ENCODE assay signal across 1 cellular context in the genomic region with DNA sequence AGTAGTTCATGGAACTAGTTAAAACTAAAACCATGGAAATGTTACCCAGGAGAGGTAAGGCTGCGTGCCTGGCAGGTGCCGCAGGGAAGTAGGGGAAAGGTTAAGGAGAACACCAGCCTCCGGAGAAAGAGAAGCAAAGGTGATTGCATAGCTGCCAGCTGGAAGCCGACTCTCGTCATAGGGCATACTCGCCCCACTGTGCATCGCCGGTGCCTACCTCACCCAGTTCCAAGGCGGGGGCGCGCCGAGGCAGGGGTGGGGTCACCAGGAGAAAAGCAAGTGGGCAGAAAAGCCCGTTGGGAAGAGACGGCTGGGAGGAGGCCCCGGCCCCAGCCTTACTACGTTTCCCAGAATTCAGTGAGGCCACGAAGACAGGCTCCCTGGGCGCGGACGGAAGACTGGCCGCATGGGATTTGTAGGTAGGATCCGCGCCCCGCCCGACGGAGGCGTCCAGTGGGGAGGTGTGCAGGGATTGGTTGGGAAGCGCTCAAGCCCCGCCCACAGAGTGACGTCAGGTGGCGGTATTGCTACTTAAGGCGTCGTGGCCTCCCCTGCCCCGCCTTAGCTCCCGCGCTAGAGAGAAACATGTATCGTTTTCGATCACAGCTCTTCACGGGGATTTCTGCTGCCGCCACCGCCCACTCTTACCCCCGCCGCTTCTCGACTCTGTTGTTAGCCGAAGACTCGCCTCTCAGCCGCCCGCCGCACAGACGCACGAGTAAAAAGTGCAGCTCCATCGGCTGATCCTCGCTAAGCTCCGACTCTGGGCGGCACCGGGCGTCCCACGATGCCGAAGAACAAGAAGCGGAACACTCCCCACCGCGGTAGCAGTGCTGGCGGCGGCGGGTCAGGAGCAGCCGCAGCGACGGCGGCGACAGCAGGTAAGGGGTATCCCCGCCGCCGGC.
TF ChIP-seq lines count a peak whose summit lies in the region.

A gene with protein sequence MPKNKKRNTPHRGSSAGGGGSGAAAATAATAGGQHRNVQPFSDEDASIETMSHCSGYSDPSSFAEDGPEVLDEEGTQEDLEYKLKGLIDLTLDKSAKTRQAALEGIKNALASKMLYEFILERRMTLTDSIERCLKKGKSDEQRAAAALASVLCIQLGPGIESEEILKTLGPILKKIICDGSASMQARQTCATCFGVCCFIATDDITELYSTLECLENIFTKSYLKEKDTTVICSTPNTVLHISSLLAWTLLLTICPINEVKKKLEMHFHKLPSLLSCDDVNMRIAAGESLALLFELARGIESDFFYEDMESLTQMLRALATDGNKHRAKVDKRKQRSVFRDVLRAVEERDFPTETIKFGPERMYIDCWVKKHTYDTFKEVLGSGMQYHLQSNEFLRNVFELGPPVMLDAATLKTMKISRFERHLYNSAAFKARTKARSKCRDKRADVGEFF (plus strand): TSS at position 559 of the 905 bp plus-strand sequence. CDS start 229 bp downstream, at position 788.

TF ChIP-seq in HepG2, 621 proteins besides CTCF, POLR2A, EP300 and RAD21 (continued from another document and continues in another):
- TF ChIP-seq SIN3B (IDR thresholded peaks at IDR 0.05; ENCODE audit: low read length) = no peak
- TF ChIP-seq NFKB2 (CRISPR knock-in tag; IDR thresholded peaks at IDR 0.05; ENCODE audit: borderline replicate concordance) = no peak; the same call in 1 of the 2 replicates
- 0 out of 2 replicates have a peak, but pooled peaks have one; percentile 13 for TF ChIP-seq ZNF746 (CRISPR knock-in tag; IDR thresholded peaks at IDR 0.05)
- 0 out of 2 replicates have a peak, but pooled peaks have one; percentile 25 for TF ChIP-seq ZMYM2 (CRISPR knock-in tag; IDR thresholded peaks at IDR 0.05)
- TF ChIP-seq ZNF816 (CRISPR knock-in tag; IDR thresholded peaks at IDR 0.05; ENCODE audit: borderline replicate concordance) = no peak
- no peak for TF ChIP-seq ZNF550 (CRISPR knock-in tag; IDR thresholded peaks at IDR 0.05; ENCODE audit: borderline replicate concordance)
- TF ChIP-seq NCOA1 (CRISPR knock-in tag; IDR thresholded peaks at IDR 0.05) = no peak
- TF ChIP-seq, protein P1, sequence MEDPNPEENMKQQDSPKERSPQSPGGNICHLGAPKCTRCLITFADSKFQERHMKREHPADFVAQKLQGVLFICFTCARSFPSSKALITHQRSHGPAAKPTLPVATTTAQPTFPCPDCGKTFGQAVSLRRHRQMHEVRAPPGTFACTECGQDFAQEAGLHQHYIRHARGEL (CRISPR knock-in tag; IDR thresholded peaks at IDR 0.05) = no peak
- no peak for TF ChIP-seq NFE2 (CRISPR knock-in tag; IDR thresholded peaks at IDR 0.05)
- no peak for TF ChIP-seq ZNF83 (CRISPR knock-in tag; IDR thresholded peaks at IDR 0.05; ENCODE audit: borderline replicate concordance)
- TF ChIP-seq, protein P2, sequence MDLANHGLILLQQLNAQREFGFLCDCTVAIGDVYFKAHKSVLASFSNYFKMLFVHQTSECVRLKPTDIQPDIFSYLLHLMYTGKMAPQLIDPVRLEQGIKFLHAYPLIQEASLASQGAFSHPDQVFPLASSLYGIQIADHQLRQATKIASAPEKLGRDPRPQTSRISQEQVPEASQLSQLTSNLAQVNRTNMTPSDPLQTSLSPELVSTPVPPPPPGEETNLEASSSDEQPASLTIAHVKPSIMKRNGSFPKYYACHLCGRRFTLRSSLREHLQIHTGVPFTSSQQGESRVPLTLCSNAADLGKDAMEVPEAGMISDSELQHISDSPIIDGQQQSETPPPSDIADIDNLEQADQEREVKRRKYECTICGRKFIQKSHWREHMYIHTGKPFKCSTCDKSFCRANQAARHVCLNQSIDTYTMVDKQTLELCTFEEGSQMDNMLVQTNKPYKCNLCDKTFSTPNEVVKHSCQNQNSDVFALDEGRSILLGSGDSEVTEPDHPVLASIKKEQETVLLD (CRISPR knock-in tag; IDR thresholded peaks at IDR 0.05; ENCODE audit: low read depth) = no peak
- peak; percentile 69 for TF ChIP-seq ZFY (CRISPR knock-in tag; IDR thresholded peaks at IDR 0.05)
- TF ChIP-seq GATAD1 (CRISPR knock-in tag; IDR thresholded peaks at IDR 0.05) = no peak
- TF ChIP-seq ZNF121 (CRISPR knock-in tag; IDR thresholded peaks at IDR 0.05) = peak; percentile 61; the same call in 1 of the 2 replicates
- TF ChIP-seq MIER3 (CRISPR knock-in tag; IDR thresholded peaks at IDR 0.05; ENCODE audit: borderline replicate concordance) = no peak; the same call in none of the 2 replicates
- no peak for TF ChIP-seq NFRKB (IDR thresholded peaks at IDR 0.05)
- 0 out of 2 replicates have a peak, but pooled peaks have one; percentile 52 for TF ChIP-seq TBP (CRISPR knock-in tag; IDR thresholded peaks at IDR 0.05)
- TF ChIP-seq ZNF205 (CRISPR knock-in tag; IDR thresholded peaks at IDR 0.05) = no peak
- TF ChIP-seq SMAD1 (CRISPR knock-in tag; IDR thresholded peaks at IDR 0.05; ENCODE audit: borderline replicate concordance, low read depth) = 0 out of 2 replicates have a peak, but pooled peaks have one; percentile 2
- TF ChIP-seq HOXA5 (CRISPR knock-in tag; IDR thresholded peaks at IDR 0.05) = no peak
- TF ChIP-seq, protein P3, sequence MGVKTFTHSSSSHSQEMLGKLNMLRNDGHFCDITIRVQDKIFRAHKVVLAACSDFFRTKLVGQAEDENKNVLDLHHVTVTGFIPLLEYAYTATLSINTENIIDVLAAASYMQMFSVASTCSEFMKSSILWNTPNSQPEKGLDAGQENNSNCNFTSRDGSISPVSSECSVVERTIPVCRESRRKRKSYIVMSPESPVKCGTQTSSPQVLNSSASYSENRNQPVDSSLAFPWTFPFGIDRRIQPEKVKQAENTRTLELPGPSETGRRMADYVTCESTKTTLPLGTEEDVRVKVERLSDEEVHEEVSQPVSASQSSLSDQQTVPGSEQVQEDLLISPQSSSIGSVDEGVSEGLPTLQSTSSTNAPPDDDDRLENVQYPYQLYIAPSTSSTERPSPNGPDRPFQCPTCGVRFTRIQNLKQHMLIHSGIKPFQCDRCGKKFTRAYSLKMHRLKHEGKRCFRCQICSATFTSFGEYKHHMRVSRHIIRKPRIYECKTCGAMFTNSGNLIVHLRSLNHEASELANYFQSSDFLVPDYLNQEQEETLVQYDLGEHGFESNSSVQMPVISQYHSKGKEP (CRISPR knock-in tag; IDR thresholded peaks at IDR 0.05) = no peak
- TF ChIP-seq, protein P4, sequence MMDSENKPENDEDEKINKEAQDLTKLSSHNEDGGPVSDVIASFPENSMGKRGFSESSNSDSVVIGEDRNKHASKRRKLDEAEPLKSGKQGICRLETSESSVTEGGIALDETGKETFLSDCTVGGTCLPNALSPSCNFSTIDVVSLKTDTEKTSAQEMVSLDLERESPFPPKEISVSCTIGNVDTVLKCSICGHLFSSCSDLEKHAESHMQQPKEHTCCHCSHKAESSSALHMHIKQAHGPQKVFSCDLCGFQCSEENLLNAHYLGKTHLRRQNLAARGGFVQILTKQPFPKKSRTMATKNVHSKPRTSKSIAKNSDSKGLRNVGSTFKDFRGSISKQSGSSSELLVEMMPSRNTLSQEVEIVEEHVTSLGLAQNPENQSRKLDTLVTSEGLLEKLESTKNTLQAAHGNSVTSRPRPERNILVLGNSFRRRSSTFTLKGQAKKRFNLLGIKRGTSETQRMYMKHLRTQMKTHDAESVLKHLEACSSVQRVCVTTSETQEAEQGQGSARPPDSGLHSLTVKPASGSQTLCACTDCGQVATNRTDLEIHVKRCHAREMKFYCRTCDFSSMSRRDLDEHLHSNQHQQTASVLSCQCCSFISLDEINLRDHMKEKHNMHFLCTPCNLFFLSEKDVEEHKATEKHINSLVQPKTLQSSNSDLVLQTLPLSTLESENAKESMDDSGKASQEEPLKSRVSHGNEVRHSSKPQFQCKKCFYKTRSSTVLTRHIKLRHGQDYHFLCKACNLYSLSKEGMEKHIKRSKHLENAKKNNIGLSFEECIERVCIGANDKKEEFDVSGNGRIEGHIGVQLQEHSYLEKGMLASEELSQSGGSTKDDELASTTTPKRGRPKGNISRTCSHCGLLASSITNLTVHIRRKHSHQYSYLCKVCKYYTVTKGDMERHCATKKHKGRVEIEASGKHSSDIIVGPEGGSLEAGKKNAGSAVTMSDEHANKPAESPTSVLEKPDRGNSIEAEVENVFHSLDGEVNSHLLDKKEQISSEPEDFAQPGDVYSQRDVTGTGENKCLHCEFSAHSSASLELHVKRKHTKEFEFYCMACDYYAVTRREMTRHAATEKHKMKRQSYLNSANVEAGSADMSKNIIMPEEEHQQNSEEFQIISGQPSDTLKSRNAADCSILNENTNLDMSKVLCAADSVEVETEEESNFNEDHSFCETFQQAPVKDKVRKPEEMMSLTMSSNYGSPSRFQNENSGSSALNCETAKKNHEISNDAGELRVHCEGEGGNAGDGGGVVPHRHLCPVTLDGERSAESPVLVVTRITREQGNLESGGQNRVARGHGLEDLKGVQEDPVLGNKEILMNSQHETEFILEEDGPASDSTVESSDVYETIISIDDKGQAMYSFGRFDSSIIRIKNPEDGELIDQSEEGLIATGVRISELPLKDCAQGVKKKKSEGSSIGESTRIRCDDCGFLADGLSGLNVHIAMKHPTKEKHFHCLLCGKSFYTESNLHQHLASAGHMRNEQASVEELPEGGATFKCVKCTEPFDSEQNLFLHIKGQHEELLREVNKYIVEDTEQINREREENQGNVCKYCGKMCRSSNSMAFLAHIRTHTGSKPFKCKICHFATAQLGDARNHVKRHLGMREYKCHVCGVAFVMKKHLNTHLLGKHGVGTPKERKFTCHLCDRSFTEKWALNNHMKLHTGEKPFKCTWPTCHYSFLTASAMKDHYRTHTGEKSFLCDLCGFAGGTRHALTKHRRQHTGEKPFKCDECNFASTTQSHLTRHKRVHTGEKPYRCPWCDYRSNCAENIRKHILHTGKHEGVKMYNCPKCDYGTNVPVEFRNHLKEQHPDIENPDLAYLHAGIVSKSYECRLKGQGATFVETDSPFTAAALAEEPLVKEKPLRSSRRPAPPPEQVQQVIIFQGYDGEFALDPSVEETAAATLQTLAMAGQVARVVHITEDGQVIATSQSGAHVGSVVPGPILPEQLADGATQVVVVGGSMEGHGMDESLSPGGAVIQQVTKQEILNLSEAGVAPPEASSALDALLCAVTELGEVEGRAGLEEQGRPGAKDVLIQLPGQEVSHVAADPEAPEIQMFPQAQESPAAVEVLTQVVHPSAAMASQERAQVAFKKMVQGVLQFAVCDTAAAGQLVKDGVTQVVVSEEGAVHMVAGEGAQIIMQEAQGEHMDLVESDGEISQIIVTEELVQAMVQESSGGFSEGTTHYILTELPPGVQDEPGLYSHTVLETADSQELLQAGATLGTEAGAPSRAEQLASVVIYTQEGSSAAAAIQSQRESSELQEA (CRISPR knock-in tag; IDR thresholded peaks at IDR 0.05; ENCODE audit: not compliant biosample characterization) = peak; percentile 69
- TF ChIP-seq ZNF329 (CRISPR knock-in tag; IDR thresholded peaks at IDR 0.05; ENCODE audit: low read depth) = no peak
- TF ChIP-seq HNF4A (CRISPR knock-in tag; IDR thresholded peaks at IDR 0.05) = no peak
- no peak; the same call in 1 of the 2 replicates for TF ChIP-seq HOXA9 (CRISPR knock-in tag; IDR thresholded peaks at IDR 0.05; ENCODE audit: borderline replicate concordance)
- peak; percentile 87 for TF ChIP-seq ATF1 (CRISPR knock-in tag; IDR thresholded peaks at IDR 0.05)
- TF ChIP-seq ZNF383 (CRISPR knock-in tag; IDR thresholded peaks at IDR 0.05; ENCODE audit: borderline replicate concordance) = 0 out of 2 replicates have a peak, but pooled peaks have one; percentile 47
- TF ChIP-seq ZNF432 (CRISPR knock-in tag; IDR thresholded peaks at IDR 0.05; ENCODE audit: borderline replicate concordance) = no peak
- TF ChIP-seq, protein P5, sequence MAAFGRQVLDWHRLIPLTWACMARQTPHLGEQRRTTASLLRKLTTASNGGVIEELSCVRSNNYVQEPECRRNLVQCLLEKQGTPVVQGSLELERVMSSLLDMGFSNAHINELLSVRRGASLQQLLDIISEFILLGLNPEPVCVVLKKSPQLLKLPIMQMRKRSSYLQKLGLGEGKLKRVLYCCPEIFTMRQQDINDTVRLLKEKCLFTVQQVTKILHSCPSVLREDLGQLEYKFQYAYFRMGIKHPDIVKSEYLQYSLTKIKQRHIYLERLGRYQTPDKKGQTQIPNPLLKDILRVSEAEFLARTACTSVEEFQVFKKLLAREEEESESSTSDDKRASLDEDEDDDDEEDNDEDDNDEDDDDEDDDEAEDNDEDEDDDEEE (CRISPR knock-in tag; IDR thresholded peaks at IDR 0.05) = no peak
- TF ChIP-seq FOXA1 (IDR thresholded peaks at IDR 0.05) = no peak
- no peak for TF ChIP-seq FOXA1 (CRISPR knock-in tag; IDR thresholded peaks at IDR 0.05)
- peak; percentile 88 for TF ChIP-seq RBFOX2 (IDR thresholded peaks at IDR 0.05; ENCODE audit: low read depth, low read length)
- peak; percentile 89 for TF ChIP-seq MAZ (IDR thresholded peaks at IDR 0.05; ENCODE audit: borderline replicate concordance, low read depth, low read length)
- TF ChIP-seq MAZ (CRISPR knock-in tag; IDR thresholded peaks at IDR 0.05; ENCODE audit: low read depth) = peak; percentile 53
- TF ChIP-seq, protein P6, sequence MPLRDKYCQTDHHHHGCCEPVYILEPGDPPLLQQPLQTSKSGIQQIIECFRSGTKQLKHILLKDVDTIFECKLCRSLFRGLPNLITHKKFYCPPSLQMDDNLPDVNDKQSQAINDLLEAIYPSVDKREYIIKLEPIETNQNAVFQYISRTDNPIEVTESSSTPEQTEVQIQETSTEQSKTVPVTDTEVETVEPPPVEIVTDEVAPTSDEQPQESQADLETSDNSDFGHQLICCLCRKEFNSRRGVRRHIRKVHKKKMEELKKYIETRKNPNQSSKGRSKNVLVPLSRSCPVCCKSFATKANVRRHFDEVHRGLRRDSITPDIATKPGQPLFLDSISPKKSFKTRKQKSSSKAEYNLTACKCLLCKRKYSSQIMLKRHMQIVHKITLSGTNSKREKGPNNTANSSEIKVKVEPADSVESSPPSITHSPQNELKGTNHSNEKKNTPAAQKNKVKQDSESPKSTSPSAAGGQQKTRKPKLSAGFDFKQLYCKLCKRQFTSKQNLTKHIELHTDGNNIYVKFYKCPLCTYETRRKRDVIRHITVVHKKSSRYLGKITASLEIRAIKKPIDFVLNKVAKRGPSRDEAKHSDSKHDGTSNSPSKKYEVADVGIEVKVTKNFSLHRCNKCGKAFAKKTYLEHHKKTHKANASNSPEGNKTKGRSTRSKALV (CRISPR knock-in tag; IDR thresholded peaks at IDR 0.05) = no peak; the same call in 1 of the 2 replicates
- TF ChIP-seq HNRNPL (IDR thresholded peaks at IDR 0.05; ENCODE audit: low read depth, low read length) = peak; percentile 45; the same call in 1 of the 2 replicates
- peak; percentile 80; the same call in 1 of the 2 replicates for TF ChIP-seq RXRA (CRISPR knock-in tag; IDR thresholded peaks at IDR 0.05)
- TF ChIP-seq ZNF713 (CRISPR knock-in tag; IDR thresholded peaks at IDR 0.05) = no peak
- no peak for TF ChIP-seq TBX3 (IDR thresholded peaks at IDR 0.05; ENCODE audit: borderline replicate concordance)
- no peak for TF ChIP-seq NR2F2 (IDR thresholded peaks at IDR 0.05; ENCODE audit: borderline replicate concordance, low read depth)
- TF ChIP-seq ZNF780A (CRISPR knock-in tag; IDR thresholded peaks at IDR 0.05) = no peak
- no peak for TF ChIP-seq NONO (IDR thresholded peaks at IDR 0.05)
- peak; percentile 44; the same call in 1 of the 2 replicates for TF ChIP-seq NONO (CRISPR knock-in tag; conservative IDR thresholded peaks at IDR 0.05)
- 0 out of 2 replicates have a peak, but pooled peaks have one; percentile 31 for TF ChIP-seq ZKSCAN5 (CRISPR knock-in tag; IDR thresholded peaks at IDR 0.05)
- TF ChIP-seq SP2 (CRISPR knock-in tag; IDR thresholded peaks at IDR 0.05) = peak; percentile 82
- TF ChIP-seq ZNF782 (CRISPR knock-in tag; IDR thresholded peaks at IDR 0.05; ENCODE audit: borderline replicate concordance) = 0 out of 2 replicates have a peak, but pooled peaks have one; percentile 22
- TF ChIP-seq ZNF75D (CRISPR knock-in tag; IDR thresholded peaks at IDR 0.05; ENCODE audit: borderline replicate concordance) = no peak
- 0 out of 2 replicates have a peak, but pooled peaks have one; percentile 52 for TF ChIP-seq ZIK1 (CRISPR knock-in tag; IDR thresholded peaks at IDR 0.05; ENCODE audit: borderline replicate concordance, low read depth)
- TF ChIP-seq YY1 (IDR thresholded peaks at IDR 0.05; ENCODE audit: insufficient read depth, insufficient replicate concordance, low read depth, low read length) = peak; percentile 24
